ENCODE assay signal across 8 cellular contexts in the genomic region with DNA sequence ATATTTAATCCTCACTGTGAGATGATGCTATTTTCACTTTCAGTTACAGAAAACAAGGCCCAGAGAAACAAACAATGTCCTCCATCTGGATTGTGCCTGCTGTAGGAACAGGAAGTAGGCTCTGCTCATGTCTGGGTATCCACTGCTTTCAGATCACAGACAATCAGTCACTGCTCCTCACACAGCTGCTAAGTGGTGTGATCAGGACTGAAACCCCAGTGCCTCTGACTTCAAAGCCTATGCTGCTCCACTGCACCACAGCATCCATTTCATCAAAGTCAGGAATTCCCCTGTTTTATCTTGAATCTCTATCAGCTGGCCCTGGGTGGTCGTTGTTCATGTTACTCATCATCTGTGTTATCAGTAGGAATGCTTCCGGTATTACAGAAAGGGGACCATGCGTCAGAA.
DNase-seq lines count a peak whose midpoint lies in the region; ATAC-seq and TF ChIP-seq lines count a peak whose summit lies in the region.

No MANE protein-coding gene starts in this region.

- H3K27ac ChIP-seq in coronary artery: no peak overlapping the region
- H3K27ac ChIP-seq in endodermal cell (ENCODE audit: low read depth, low read length): no peak overlapping the region
- H3K27ac ChIP-seq in hepatocyte: no peak overlapping the region

- no peak overlapping the region for H3K9ac ChIP-seq in endodermal cell (ENCODE audit: extremely low read depth, low read length, poor library complexity, severe bottlenecking)

- H3K9me3 ChIP-seq in endodermal cell (ENCODE audit: control insufficient read depth, low read length) (peaks cover 18% of the 10 kb centered on the region), hepatocyte (ENCODE audit: low read depth) (no peaks in the 10 kb centered on the region)

- H3K4me1 Mint-ChIP-seq in central memory CD8-positive, alpha-beta T cell: peaks cover 18% of the 10 kb centered on the region
- H3K4me1 Mint-ChIP-seq in chondrocyte (ENCODE audit: low read depth): peaks cover 13% of the 10 kb centered on the region
- peaks cover 7% of the 10 kb centered on the region for H3K4me1 Mint-ChIP-seq in endodermal cell

- H3K4me3 ChIP-seq in coronary artery: no peak overlapping the region
- no peak overlapping the region for H3K4me3 ChIP-seq in endodermal cell (ENCODE audit: low read length)
- no peak overlapping the region for H3K4me3 ChIP-seq in hepatocyte

- TF ChIP-seq CTCF in coronary artery (IDR thresholded peaks at IDR 0.05) (no peak), chondrocyte (IDR thresholded peaks at IDR 0.05) (no peak), endodermal cell (conservative IDR thresholded peaks at IDR 0.05) (no peak), hepatocyte (IDR thresholded peaks at IDR 0.05; ENCODE audit: poor library complexity) (no peak)

- no peaks in the 10 kb centered on the region for H3K79me2 ChIP-seq in hepatocyte

- no peaks in the 10 kb centered on the region for H3K9me3 Mint-ChIP-seq in central memory CD8-positive, alpha-beta T cell
- H3K9me3 Mint-ChIP-seq in chondrocyte (ENCODE audit: low read depth): peaks cover 10% of the 10 kb centered on the region
- H3K9me3 Mint-ChIP-seq in endodermal cell: no peaks in the 10 kb centered on the region

- DNase-seq in EL: peak; percentile 11
- DNase-seq in LHCN-M2 (ENCODE audit: low read depth): peak; percentile 31
- DNase-seq in central memory CD8-positive, alpha-beta T cell (ENCODE audit: low spot score in 2 of 2): no peak
- DNase-seq in coronary artery (ENCODE audit: low spot score): no peak
- DNase-seq in chondrocyte (ENCODE audit: low spot score): no peak
- no peak for DNase-seq in endodermal cell
- DNase-seq in hepatocyte (ENCODE audit: low spot score): no peak

- no peaks in the 10 kb centered on the region for H3K27me3 Mint-ChIP-seq in central memory CD8-positive, alpha-beta T cell
- H3K27me3 Mint-ChIP-seq in chondrocyte (ENCODE audit: low read depth) (no peaks in the 10 kb centered on the region), endodermal cell (ENCODE audit: insufficient read depth) (no peaks in the 10 kb centered on the region)

- no peaks in the 10 kb centered on the region for H4K20me1 ChIP-seq in hepatocyte (ENCODE audit: insufficient read depth, poor library complexity, severe bottlenecking)

- no peak overlapping the region for H3K4me3 Mint-ChIP-seq in central memory CD8-positive, alpha-beta T cell
- H3K4me3 Mint-ChIP-seq in chondrocyte (ENCODE audit: unreplicated experiment) (no peak overlapping the region), endodermal cell (no peak overlapping the region)

- H3K27ac Mint-ChIP-seq in central memory CD8-positive, alpha-beta T cell (ENCODE audit: low read depth): peak overlapping the region; percentile 6
- H3K27ac Mint-ChIP-seq in chondrocyte (ENCODE audit: unreplicated experiment) (no peak overlapping the region), endodermal cell (no peak overlapping the region)

- H3K4me1 ChIP-seq in endodermal cell (ENCODE audit: control insufficient read depth, insufficient read depth, low read length) (peaks cover 8% of the 10 kb centered on the region), hepatocyte (ENCODE audit: insufficient read depth) (no peaks in the 10 kb centered on the region)

- H3K36me3 ChIP-seq in endodermal cell (ENCODE audit: control insufficient read depth, insufficient read depth, low read length): no peaks in the 10 kb centered on the region
- no peaks in the 10 kb centered on the region for H3K36me3 ChIP-seq in hepatocyte (replicated peaks; ENCODE audit: insufficient read depth, low read depth)

- WGBS in endodermal cell (ENCODE audit: insufficient coverage in 1 of 2, insufficient read length in 1 of 2), 2 experiments: 31 to 64% methylated on average over 3 of the region's 3 CpGs
- 18% methylated on average over 3 of the region's 3 CpGs for WGBS in hepatocyte (ENCODE audit: low lambda C conversion rate, missing lambda C conversion rate)

- peak; percentile 97 for ATAC-seq in GM21528 (IDR thresholded peaks at IDR 0.05; ENCODE audit: low FRiP score, unreplicated experiment)
- ATAC-seq in central memory CD8-positive, alpha-beta T cell (replicated peaks; ENCODE audit: extremely low read depth, poor library complexity, severe bottlenecking): peak; percentile 71

- H3K27me3 ChIP-seq in endodermal cell (ENCODE audit: control insufficient read depth, insufficient read depth, low read length, poor library complexity, severe bottlenecking) (no peaks in the 10 kb centered on the region), hepatocyte (no peaks in the 10 kb centered on the region)

- H3K36me3 Mint-ChIP-seq in central memory CD8-positive, alpha-beta T cell (ENCODE audit: insufficient read depth): no peaks in the 10 kb centered on the region
- H3K36me3 Mint-ChIP-seq in chondrocyte (ENCODE audit: low read depth) (no peaks in the 10 kb centered on the region), endodermal cell (ENCODE audit: low read depth) (no peaks in the 10 kb centered on the region)

- H2AFZ ChIP-seq in hepatocyte: no peak overlapping the region

- H3K4me2 ChIP-seq in hepatocyte: no peak overlapping the region

- no peaks in the 10 kb centered on the region for H3K9me2 ChIP-seq in hepatocyte (replicated peaks; ENCODE audit: insufficient read depth)

Comparison
In these comparisons a context has a peak if more than half of its experiments do, and no peak if none do; other contexts are left out.
1. DNase-seq: peak in EL (single experiment) and LHCN-M2 (single experiment); none in central memory CD8-positive, alpha-beta T cell (0 of 2), coronary artery (single experiment), chondrocyte (single experiment), endodermal cell (single experiment) and hepatocyte (single experiment).